Comparison of ENCODE assay signal across 9 cellular contexts in genomic region chr1:226687476-226687875, GRCh38. TPM values are rescaled to one million over a fixed set of nuclear protein-coding genes. Genes with fewer than 3 reads are reported as not detected.
DNase-seq lines count a peak whose midpoint lies in the region; ATAC-seq and TF ChIP-seq lines count a peak whose summit lies in the region.
"Had no signal": no experiment of that assay in that cellular context is flagged by ENCODE, and none has a peak within 500 bp of the region (broad histone marks: within the 10 kb centered on the region; RNA-seq: fewer than 3 reads in every experiment).

No MANE protein-coding gene starts in this region.

- no peaks in the 10 kb centered on the region for H3K27me3 Mint-ChIP-seq in MCF 10A (ENCODE audit: insufficient read depth, unreplicated experiment)
- no peaks in the 10 kb centered on the region for H3K27me3 Mint-ChIP-seq in activated naive CD4-positive, alpha-beta T cell treated with anti-CD3 and anti-CD28 coated beads, Interleukin-2, amount 10 ng/mL, durations not matched to agents 7 days and 5 days
- H3K27me3 Mint-ChIP-seq in Caco-2 (ENCODE audit: insufficient read depth, unreplicated experiment): no peaks in the 10 kb centered on the region

- H3K9me3 Mint-ChIP-seq in MCF 10A (ENCODE audit: unreplicated experiment) (no peaks in the 10 kb centered on the region), Caco-2 (ENCODE audit: unreplicated experiment) (no peaks in the 10 kb centered on the region)
- H3K9me3 Mint-ChIP-seq in activated naive CD4-positive, alpha-beta T cell treated with anti-CD3 and anti-CD28 coated beads, Interleukin-2, amount 10 ng/mL, durations not matched to agents 7 days and 5 days: no peaks in the 10 kb centered on the region

- POLR2A ChIA-PET in MCF 10A (lab: Yijun Ruan, JAX) (interaction anchor here (1.0 to 2.3 kb wide), 5 partner anchors 11 to 127 kb away, joined by 3 to 12 read pairs (median 3); no protein-coding TSS in a partner anchor), Caco-2 (lab: Charles Lee) (no interaction called here)

- BruUV-seq in MCF 10A (replicated peaks; lab: Mats Ljungman, UMichigan): no TSS peak
- BruUV-seq in Caco-2 (replicated peaks; lab: Mats Ljungman, UMichigan): no TSS peak

- intact Hi-C loops in MCF 10A (cut with micrococcal nuclease) (no loop called here), breast epithelium (cut with DNase I; ENCODE audit: low total_unique reads) (no loop called here), vagina (cut with DNase I) (no loop called here), Caco-2 (cut with micrococcal nuclease; ENCODE audit: unreplicated experiment) (loop anchor here (1.0 kb wide), 1 partner anchor 53 kb away; no protein-coding TSS in a partner anchor)

- H3K4me1 ChIP-seq in breast epithelium: peaks cover 0 to 8% of the 10 kb centered on the region in 2 donors
- H3K4me1 ChIP-seq in vagina: peaks cover 86% of the 10 kb centered on the region
- H3K4me1 ChIP-seq in Caco-2: no peaks in the 10 kb centered on the region

- TF ChIP-seq POLR2A in breast epithelium (IDR thresholded peaks at IDR 0.05) (no peak), vagina (IDR thresholded peaks at IDR 0.05) (no peak)

- H3K4me3 Mint-ChIP-seq in MCF 10A (ENCODE audit: unreplicated experiment): no peak overlapping the region
- no peak overlapping the region for H3K4me3 Mint-ChIP-seq in activated naive CD4-positive, alpha-beta T cell treated with anti-CD3 and anti-CD28 coated beads, Interleukin-2, amount 10 ng/mL, durations not matched to agents 7 days and 5 days
- H3K4me3 Mint-ChIP-seq in Caco-2 (ENCODE audit: unreplicated experiment): no peak overlapping the region

- TF ChIP-seq CTCF in MCF 10A (IDR thresholded peaks at IDR 0.05; ENCODE audit: unreplicated experiment) (peak; percentile 19), breast epithelium (IDR thresholded peaks at IDR 0.05) (no peak), vagina (IDR thresholded peaks at IDR 0.05) (no peak), Caco-2 (IDR thresholded peaks at IDR 0.05; ENCODE audit: insufficient read depth in 1 of 2, low read depth in 1 of 2, low read length in 1 of 2, severe bottlenecking in 1 of 2, unreplicated experiment in 1 of 2) (no peak)

- H3K27ac ChIP-seq in breast epithelium: peak overlapping the region in 1 of 2 donors; percentile 71
- peak overlapping the region; percentile 88 for H3K27ac ChIP-seq in vagina

- CTCF ChIA-PET in MCF 10A (lab: Yijun Ruan, JAX): interaction anchor here (0.6 to 3.7 kb wide), 6 partner anchors 9 to 211 kb away, joined by 3 to 27 read pairs (median 3); no protein-coding TSS in a partner anchor
- CTCF ChIA-PET in activated naive CD4-positive, alpha-beta T cell treated with anti-CD3 and anti-CD28 coated beads, Interleukin-2, amount 10 ng/mL, durations not matched to agents 7 days and 5 days (lab: Charles Lee): interaction anchor here (0.7 to 2.5 kb wide), 14 partner anchors 9 to 140 kb away, joined by 3 to 35 read pairs (median 4); no protein-coding TSS in a partner anchor
- CTCF ChIA-PET in Caco-2 (lab: Charles Lee): no interaction called here

- H3K36me3 ChIP-seq in breast epithelium (no peaks in the 10 kb centered on the region), vagina (no peaks in the 10 kb centered on the region), Caco-2 (ENCODE audit: control insufficient read depth, insufficient read depth, low read length) (no peaks in the 10 kb centered on the region)

- H3K27ac Mint-ChIP-seq in MCF 10A (ENCODE audit: low read depth, unreplicated experiment) (no peak overlapping the region), Caco-2 (ENCODE audit: unreplicated experiment) (no peak overlapping the region)
- H3K27ac Mint-ChIP-seq in activated naive CD4-positive, alpha-beta T cell treated with anti-CD3 and anti-CD28 coated beads, Interleukin-2, amount 10 ng/mL, durations not matched to agents 7 days and 5 days: no peak overlapping the region

- H3K9me3 ChIP-seq in breast epithelium (no peaks in the 10 kb centered on the region), vagina (no peaks in the 10 kb centered on the region), Caco-2 (no peaks in the 10 kb centered on the region)

- peaks cover 11% of the 10 kb centered on the region for H3K36me3 Mint-ChIP-seq in MCF 10A (ENCODE audit: insufficient read depth, unreplicated experiment)
- peaks cover 66% of the 10 kb centered on the region for H3K36me3 Mint-ChIP-seq in activated naive CD4-positive, alpha-beta T cell treated with anti-CD3 and anti-CD28 coated beads, Interleukin-2, amount 10 ng/mL, durations not matched to agents 7 days and 5 days
- no peaks in the 10 kb centered on the region for H3K36me3 Mint-ChIP-seq in Caco-2 (ENCODE audit: insufficient read depth, unreplicated experiment)

- peaks cover 5% of the 10 kb centered on the region for H3K4me1 Mint-ChIP-seq in MCF 10A (ENCODE audit: insufficient read depth, unreplicated experiment)
- peaks cover 98% of the 10 kb centered on the region for H3K4me1 Mint-ChIP-seq in activated naive CD4-positive, alpha-beta T cell treated with anti-CD3 and anti-CD28 coated beads, Interleukin-2, amount 10 ng/mL, durations not matched to agents 7 days and 5 days
- H3K4me1 Mint-ChIP-seq in Caco-2 (ENCODE audit: low read depth, unreplicated experiment): peaks cover 6% of the 10 kb centered on the region

- no peak overlapping the region for H3K4me3 ChIP-seq in breast epithelium
- H3K4me3 ChIP-seq in vagina: no peak overlapping the region
- no peak overlapping the region for H3K4me3 ChIP-seq in Caco-2 (ENCODE audit: low read depth, low read length)

- H3K27me3 ChIP-seq in breast epithelium: no peaks in the 10 kb centered on the region
- H3K27me3 ChIP-seq in vagina: no peaks in the 10 kb centered on the region
- no peaks in the 10 kb centered on the region; the same call in 1 of the 2 replicates for H3K27me3 ChIP-seq in Caco-2 (replicated peaks; ENCODE audit: control insufficient read depth, insufficient read depth, low read length)

- DNase-seq in MCF 10A (ENCODE audit: unreplicated experiment) (peak; percentile 39), breast epithelium (ENCODE audit: low spot score in 2 of 2) (no peak), medulla oblongata (ENCODE audit: extremely low spot score) (peak; percentile 71), vagina (ENCODE audit: extremely low spot score in 2 of 2) (no peak), Caco-2 (no peak), glomerular visceral epithelial cell (ENCODE audit: extremely low spot score) (no peak)
- DNase-seq in activated naive CD4-positive, alpha-beta T cell treated with anti-CD3 and anti-CD28 coated beads, Interleukin-2, amount 10 ng/mL, durations not matched to agents 7 days and 5 days: peak; percentile 47
- DNase-seq: NCI-H1092 had no signal

- no peak for ATAC-seq in GM18873 (IDR thresholded peaks at IDR 0.05; ENCODE audit: low FRiP score, unreplicated experiment)

RNA-seq across cellular contexts. Expression of gene ITPKB, which starts 51.6 kb away (rescaled TPM):
- total RNA-seq in MCF 10A (2022) (9.5 and 12.6 TPM in 2 replicates), breast epithelium (10 to 100 TPM; 24.0 to 37.6 (median 25.6) TPM), vagina (31.7 TPM), Caco-2 (2022) (4.4 and 5.2 TPM in 2 replicates)

Comparison
In these comparisons a context has a peak if more than half of its experiments do, and no peak if none do; other contexts are left out.
1. DNase-seq: peak in MCF 10A (single experiment), activated naive CD4-positive, alpha-beta T cell treated with anti-CD3 and anti-CD28 coated beads, Interleukin-2, amount 10 ng/mL, durations not matched to agents 7 days and 5 days (single experiment) and medulla oblongata (single experiment); none in breast epithelium (0 of 2), vagina (0 of 2), Caco-2 (0 of 2) and glomerular visceral epithelial cell (single experiment).